31 cellular contexts compared by ENCODE assay signal in genomic region chr14:44151120-44151519, GRCh38.
"Had no signal": no experiment of that assay in that cellular context is flagged by ENCODE, and none has a peak within 500 bp of the region (broad histone marks: within the 10 kb centered on the region; RNA-seq: fewer than 3 reads in every experiment).

No MANE protein-coding gene starts in this region.

- H3K27me3 Mint-ChIP-seq: activated CD4-positive, alpha-beta memory T cell treated with anti-CD3 and anti-CD28 coated beads, Interleukin-2, amount 10 ng/mL, durations not matched to agents 7 days and 5 days; activated naive CD8-positive, alpha-beta T cell treated with anti-CD3 and anti-CD28 coated beads for 36 hours; activated T-helper 17 cell treated with anti-CD3 and anti-CD28 coated beads, Interleukin-2, amount 50 U/mL, for 72 hours; central memory CD8-positive, alpha-beta T cell had no signal

- DNase-seq: activated CD4-positive, alpha-beta memory T cell treated with anti-CD3 and anti-CD28 coated beads, Interleukin-2, amount 10 ng/mL, durations not matched to agents 7 days and 5 days; activated CD4-positive, alpha-beta T cell treated with anti-CD3 and anti-CD28 coated beads for 1 hour; activated CD4-positive, alpha-beta T cell treated with anti-CD3 and anti-CD28 coated beads for 48 hours; activated CD4-positive, CD25-positive, alpha-beta regulatory T cell; activated CD8-positive, alpha-beta memory T cell treated with anti-CD3 and anti-CD28 coated beads for 24 hours; activated effector memory CD4-positive, alpha-beta T cell treated with anti-CD3 and anti-CD28 coated beads, Interleukin-2, amount 50 U/mL, for 16 hours; activated naive CD4-positive, alpha-beta T cell; activated naive CD4-positive, alpha-beta T cell treated with anti-CD3 and anti-CD28 coated beads, Interleukin-2, amount 50 U/mL, for 16 hours; activated naive CD8-positive, alpha-beta T cell treated with anti-CD3 and anti-CD28 coated beads for 36 hours; activated T-cell treated with anti-CD3 and anti-CD28 coated beads, Interleukin-2, amount 50 U/mL, for 1 hour; activated T-cell treated with anti-CD3 and anti-CD28 coated beads, Interleukin-2, amount 50 U/mL, for 72 hours; amygdala; NCI-H1092; NCI-H1436 treated with DMSO at 0.1 percent for 48 hours; NCI-H1694 treated with DMSO at 0.1 percent for 48 hours; NCI-H2029; NCI-H510A; NCI-H526; NCI-H748 treated with DMSO at 0.1 percent for 48 hours; SHP77; SW 1271; T-helper 1 cell; T-helper 2 cell; T-helper 9 cell; WERI-Rb-1 had no signal

- H3K27me3 ChIP-seq: ascending aorta, cardiac muscle cell had no signal

- H3K36me3 ChIP-seq: ascending aorta, cardiac muscle cell, WERI-Rb-1 had no signal

- H3K27ac Mint-ChIP-seq: activated CD4-positive, alpha-beta memory T cell treated with anti-CD3 and anti-CD28 coated beads, Interleukin-2, amount 10 ng/mL, durations not matched to agents 7 days and 5 days; activated naive CD8-positive, alpha-beta T cell treated with anti-CD3 and anti-CD28 coated beads for 36 hours; activated T-cell treated with anti-CD3 and anti-CD28 coated beads, Interleukin-2, amount 50 U/mL, for 72 hours; activated T-helper 17 cell treated with anti-CD3 and anti-CD28 coated beads, Interleukin-2, amount 50 U/mL, for 72 hours had no signal

- H3K4me3 ChIP-seq: ascending aorta, cardiac muscle cell had no signal

- H3K36me3 Mint-ChIP-seq: activated naive CD8-positive, alpha-beta T cell treated with anti-CD3 and anti-CD28 coated beads for 36 hours had no signal

- H3K4me1 ChIP-seq: ascending aorta had no signal

- H3K4me3 Mint-ChIP-seq: activated CD4-positive, alpha-beta memory T cell treated with anti-CD3 and anti-CD28 coated beads, Interleukin-2, amount 10 ng/mL, durations not matched to agents 7 days and 5 days; activated naive CD8-positive, alpha-beta T cell treated with anti-CD3 and anti-CD28 coated beads for 36 hours; activated T-cell treated with anti-CD3 and anti-CD28 coated beads, Interleukin-2, amount 50 U/mL, for 72 hours; activated T-helper 17 cell treated with anti-CD3 and anti-CD28 coated beads, Interleukin-2, amount 50 U/mL, for 72 hours; central memory CD8-positive, alpha-beta T cell had no signal

- H3K27ac ChIP-seq: ascending aorta, cardiac muscle cell, WERI-Rb-1 had no signal

- ATAC-seq: activated T-cell treated with anti-CD3 and anti-CD28 coated beads, Interleukin-2, amount 50 U/mL, for 72 hours; activated T-helper 17 cell treated with anti-CD3 and anti-CD28 coated beads, Interleukin-2, amount 50 U/mL, for 72 hours; Panc1; SK-N-SH treated with all-trans-retinoic acid at 6 μM for 48 hours had no signal

- H3K4me1 Mint-ChIP-seq: activated CD4-positive, alpha-beta memory T cell treated with anti-CD3 and anti-CD28 coated beads, Interleukin-2, amount 10 ng/mL, durations not matched to agents 7 days and 5 days; activated naive CD8-positive, alpha-beta T cell treated with anti-CD3 and anti-CD28 coated beads for 36 hours; activated T-helper 17 cell treated with anti-CD3 and anti-CD28 coated beads, Interleukin-2, amount 50 U/mL, for 72 hours; central memory CD8-positive, alpha-beta T cell had no signal
